23 cellular contexts compared by ENCODE assay signal in the genomic region with DNA sequence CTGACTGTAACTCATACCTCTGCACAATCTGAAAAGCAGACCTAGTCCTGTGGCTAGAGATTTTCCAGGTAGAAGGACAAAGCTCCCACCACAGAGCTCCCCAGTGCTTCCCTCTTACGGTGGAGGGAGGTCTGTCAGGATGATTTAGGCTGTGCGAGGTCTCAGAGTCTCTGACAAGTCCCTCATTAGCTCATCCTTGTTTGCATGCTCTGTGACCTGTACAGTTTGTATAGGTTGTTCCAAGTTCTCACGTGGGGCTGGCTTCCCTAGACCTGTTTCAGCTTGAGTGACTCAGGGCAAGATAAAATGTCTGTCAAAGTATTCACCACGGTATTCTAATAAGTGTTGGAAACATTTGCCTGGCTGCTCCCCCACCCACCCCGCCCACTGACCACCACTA. TPM values are rescaled to one million over a fixed set of nuclear protein-coding genes. Genes with fewer than 3 reads are reported as not detected.
DNase-seq lines count a peak whose midpoint lies in the region; ATAC-seq and TF ChIP-seq lines count a peak whose summit lies in the region.
"Had no signal": no experiment of that assay in that cellular context is flagged by ENCODE, and none has a peak within 500 bp of the region (broad histone marks: within the 10 kb centered on the region; RNA-seq: fewer than 3 reads in every experiment).

No MANE protein-coding gene starts in this region.

- no peaks in the 10 kb centered on the region for H3K79me1 ChIP-seq in H9 (ENCODE audit: insufficient read depth, low read depth, low read length, poor library complexity, severe bottlenecking)

- H3K27ac ChIP-seq in H9 (ENCODE audit: insufficient read length, low read depth, low read length) = no peak overlapping the region
- H3K27ac ChIP-seq: body of pancreas, left ventricle myocardium inferior had no signal

- H3K27ac Mint-ChIP-seq in H9 = no peak overlapping the region
- H3K27ac Mint-ChIP-seq in stimulated activated memory B cell treated with anti-CD40 and anti-IgM and Interleukin-4, amounts not matched to agents 10 μg/mL and 1 μg/mL and 100 μg/mL, for 72 hours = no peak overlapping the region
- H3K27ac Mint-ChIP-seq in activated CD4-positive, alpha-beta memory T cell treated with anti-CD3 and anti-CD28 coated beads, Interleukin-2, amount 10 ng/mL, durations not matched to agents 7 days and 5 days = no peak overlapping the region
- H3K27ac Mint-ChIP-seq: activated naive CD8-positive, alpha-beta T cell treated with anti-CD3 and anti-CD28 coated beads, Interleukin-2, amount 10 ng/mL, durations not matched to agents 7 days and 5 days; progenitor cell of endocrine pancreas had no signal

- H2BK15ac ChIP-seq in H9 (ENCODE audit: low read depth, low read length) = no peak overlapping the region

- no peaks in the 10 kb centered on the region for H3K79me2 ChIP-seq in H9 (ENCODE audit: insufficient read depth, low read length)

- no peak overlapping the region for H2BK12ac ChIP-seq in H9 (ENCODE audit: insufficient read length, low read depth, low read length)

- H4K20me1 ChIP-seq in H9 (ENCODE audit: control insufficient read depth, insufficient read depth, insufficient read length) = no peaks in the 10 kb centered on the region

- H3K23ac ChIP-seq in H9 (ENCODE audit: insufficient read length, low read depth, low read length) = no peak overlapping the region

- no peaks in the 10 kb centered on the region for H3K27me3 ChIP-seq in H9 (ENCODE audit: insufficient read depth, low read length)
- H3K27me3 ChIP-seq: body of pancreas had no signal

- no peak overlapping the region for H3K9ac ChIP-seq in H9 (ENCODE audit: extremely low read depth, insufficient read length, low read length)

- H2BK5ac ChIP-seq in H9 (ENCODE audit: insufficient read length, low read length) = no peak overlapping the region

- no peaks in the 10 kb centered on the region for H3K4me1 ChIP-seq in H9 (ENCODE audit: insufficient read depth, low read length)
- H3K4me1 ChIP-seq: body of pancreas, left ventricle myocardium inferior had no signal

- no peak overlapping the region for H2AK5ac ChIP-seq in H9 (ENCODE audit: insufficient read length, low read length)

- H3K56ac ChIP-seq in H9 (ENCODE audit: insufficient read length, low read depth, low read length) = no peak overlapping the region

- H4K8ac ChIP-seq in H9 (replicated peaks; ENCODE audit: insufficient read length, low read depth, low read length) = no peak overlapping the region

- H3K14ac ChIP-seq in H9 (ENCODE audit: insufficient read depth, low read length) = no peak overlapping the region

- H2BK120ac ChIP-seq in H9 (ENCODE audit: low read depth, low read length, poor library complexity, severe bottlenecking) = no peak overlapping the region

- H3K9me3 ChIP-seq in H9 (ENCODE audit: control insufficient read depth, low read depth, low read length) = no peaks in the 10 kb centered on the region

- H3K4ac ChIP-seq in H9 (ENCODE audit: low read depth, low read length) = no peak overlapping the region

- H3K4me2 ChIP-seq in H9 (ENCODE audit: insufficient read depth, insufficient read length, low read length) = no peak overlapping the region

- H3K36me3 Mint-ChIP-seq in H9 (ENCODE audit: insufficient read depth in 1 of 3, low read depth in 3 of 3) = peaks cover 0 to 10% (median 8%) of the 10 kb centered on the region in 3 experiments; a peak in 5 of 7 replicates
- peaks cover 8% of the 10 kb centered on the region for H3K36me3 Mint-ChIP-seq in stimulated activated memory B cell treated with anti-CD40 and anti-IgM and Interleukin-4, amounts not matched to agents 10 μg/mL and 1 μg/mL and 100 μg/mL, for 72 hours
- H3K36me3 Mint-ChIP-seq in activated CD4-positive, alpha-beta memory T cell treated with anti-CD3 and anti-CD28 coated beads, Interleukin-2, amount 10 ng/mL, durations not matched to agents 7 days and 5 days (ENCODE audit: low read depth) = no peaks in the 10 kb centered on the region
- H3K36me3 Mint-ChIP-seq: activated naive CD8-positive, alpha-beta T cell treated with anti-CD3 and anti-CD28 coated beads, Interleukin-2, amount 10 ng/mL, durations not matched to agents 7 days and 5 days; CD4-positive, CD25-positive, alpha-beta regulatory T cell had no signal

- ATAC-seq in stimulated activated memory B cell treated with anti-CD40 and anti-IgM and Interleukin-4, amounts not matched to agents 10 μg/mL and 1 μg/mL and 100 μg/mL, for 72 hours = peak; percentile 63
- ATAC-seq: body of pancreas, PC-3 had no signal

- CTCF ChIA-PET in activated CD4-positive, alpha-beta memory T cell treated with anti-CD3 and anti-CD28 coated beads, Interleukin-2, amount 10 ng/mL, durations not matched to agents 7 days and 5 days (lab: Charles Lee) = no interaction called here

- POLR2A ChIA-PET in activated CD4-positive, alpha-beta memory T cell treated with anti-CD3 and anti-CD28 coated beads, Interleukin-2, amount 10 ng/mL, durations not matched to agents 7 days and 5 days (lab: Charles Lee) = no interaction called here

- no peak overlapping the region for H2AFZ ChIP-seq in H9 (ENCODE audit: low read length)

- TF ChIP-seq CTCF in H9 (conservative IDR thresholded peaks at IDR 0.05) = peak; percentile 21; the same call in 1 of the 3 replicates

- H3K18ac ChIP-seq in H9 (ENCODE audit: insufficient read length, low read depth, low read length) = no peak overlapping the region

- no peak overlapping the region for H4K91ac ChIP-seq in H9 (ENCODE audit: insufficient read length, low read depth, low read length)

- H3K23me2 ChIP-seq in H9 (ENCODE audit: insufficient read length, low read depth, low read length, poor library complexity, severe bottlenecking) = no peaks in the 10 kb centered on the region

- H2BK20ac ChIP-seq in H9 (ENCODE audit: low read depth, low read length, poor library complexity, severe bottlenecking) = no peak overlapping the region

- no peaks in the 10 kb centered on the region for H3K4me1 Mint-ChIP-seq in H9
- H3K4me1 Mint-ChIP-seq in stimulated activated memory B cell treated with anti-CD40 and anti-IgM and Interleukin-4, amounts not matched to agents 10 μg/mL and 1 μg/mL and 100 μg/mL, for 72 hours = no peaks in the 10 kb centered on the region
- peaks cover 10% of the 10 kb centered on the region for H3K4me1 Mint-ChIP-seq in activated CD4-positive, alpha-beta memory T cell treated with anti-CD3 and anti-CD28 coated beads, Interleukin-2, amount 10 ng/mL, durations not matched to agents 7 days and 5 days

- no peak overlapping the region for H3K4me3 Mint-ChIP-seq in H9
- H3K4me3 Mint-ChIP-seq in stimulated activated memory B cell treated with anti-CD40 and anti-IgM and Interleukin-4, amounts not matched to agents 10 μg/mL and 1 μg/mL and 100 μg/mL, for 72 hours = no peak overlapping the region
- H3K4me3 Mint-ChIP-seq in activated CD4-positive, alpha-beta memory T cell treated with anti-CD3 and anti-CD28 coated beads, Interleukin-2, amount 10 ng/mL, durations not matched to agents 7 days and 5 days = no peak overlapping the region
- H3K4me3 Mint-ChIP-seq: activated naive CD8-positive, alpha-beta T cell treated with anti-CD3 and anti-CD28 coated beads, Interleukin-2, amount 10 ng/mL, durations not matched to agents 7 days and 5 days; CD4-positive, CD25-positive, alpha-beta regulatory T cell had no signal

- peaks cover 8 to 10% of the 10 kb centered on the region in 2 experiments for H3K9me3 Mint-ChIP-seq in H9
- peaks cover 7% of the 10 kb centered on the region for H3K9me3 Mint-ChIP-seq in stimulated activated memory B cell treated with anti-CD40 and anti-IgM and Interleukin-4, amounts not matched to agents 10 μg/mL and 1 μg/mL and 100 μg/mL, for 72 hours
- H3K9me3 Mint-ChIP-seq in activated CD4-positive, alpha-beta memory T cell treated with anti-CD3 and anti-CD28 coated beads, Interleukin-2, amount 10 ng/mL, durations not matched to agents 7 days and 5 days = peaks cover 2% of the 10 kb centered on the region

- WGBS in H9 (ENCODE audit: extremely low coverage, insufficient read length, low lambda C conversion rate) = no CpG with 5 or more reads among the region's 5 CpGs

- no peak overlapping the region for H3T11ph ChIP-seq in H9 (ENCODE audit: low read length)

- peak; percentile 11 to 28 for DNase-seq in SHP77 (lab: John Stamatoyannopoulos, UW)
- no peak for DNase-seq in SHP77 treated with DMSO at 0.1 percent for 48 hours (lab: John Stamatoyannopoulos, UW)
- DNase-seq in H9 = no peak
- DNase-seq in SK-N-DZ (ENCODE audit: low spot score) = peak; percentile 57
- no peak for DNase-seq in activated CD4-positive, alpha-beta memory T cell treated with anti-CD3 and anti-CD28 coated beads, Interleukin-2, amount 10 ng/mL, durations not matched to agents 7 days and 5 days
- DNase-seq in NCI-H345 treated with DMSO at 0.1 percent for 48 hours (lab: John Stamatoyannopoulos, UW; ENCODE audit: unreplicated experiment) = no peak
- DNase-seq in NK-92 (lab: John Stamatoyannopoulos, UW; ENCODE audit: unreplicated experiment) = no peak
- DNase-seq: ACHN; activated CD4-positive, alpha-beta T cell treated with anti-CD3 and anti-CD28 coated beads for 1 hour; activated naive CD8-positive, alpha-beta T cell treated with anti-CD3 and anti-CD28 coated beads, Interleukin-2, amount 10 ng/mL, durations not matched to agents 7 days and 5 days; body of pancreas; CD4-positive, CD25-positive, alpha-beta regulatory T cell; DMS79 treated with DMSO at 0.1 percent for 48 hours; head of caudate nucleus; KG1; left ventricle myocardium inferior; NCI-H1930; NCI-H526; PC-3 had no signal

- peaks cover 2% of the 10 kb centered on the region; the same call in 1 of the 2 replicates for H3K27me3 Mint-ChIP-seq in H9 (ENCODE audit: low read depth)
- H3K27me3 Mint-ChIP-seq in stimulated activated memory B cell treated with anti-CD40 and anti-IgM and Interleukin-4, amounts not matched to agents 10 μg/mL and 1 μg/mL and 100 μg/mL, for 72 hours = no peaks in the 10 kb centered on the region
- no peaks in the 10 kb centered on the region for H3K27me3 Mint-ChIP-seq in activated CD4-positive, alpha-beta memory T cell treated with anti-CD3 and anti-CD28 coated beads, Interleukin-2, amount 10 ng/mL, durations not matched to agents 7 days and 5 days

- H4K5ac ChIP-seq in H9 (ENCODE audit: insufficient read length, low read depth, low read length) = no peak overlapping the region

RNA-seq across cellular contexts. Expression of a gene that starts 34.8 kb away (rescaled TPM):
- total RNA-seq in H9 (2021) = 0.20 TPM in 1 of 2 replicates, not detected in the other
- polyA plus RNA-seq in SK-N-DZ (2014; cell fraction: cytosol; rRNA removed) = 317 and 369 TPM in 2 replicates
- 169 and 203 TPM in 2 replicates for polyA plus RNA-seq in SK-N-DZ (2014; cell fraction: nucleus; rRNA removed)
- total RNA-seq in activated CD4-positive, alpha-beta memory T cell treated with anti-CD3 and anti-CD28 coated beads, Interleukin-2, amount 10 ng/mL, durations not matched to agents 7 days and 5 days = not detected
- total RNA-seq: activated naive CD8-positive, alpha-beta T cell treated with anti-CD3 and anti-CD28 coated beads, Interleukin-2, amount 10 ng/mL, durations not matched to agents 7 days and 5 days; body of pancreas; CD4-positive, CD25-positive, alpha-beta regulatory T cell; left ventricle myocardium inferior; PC-3; skeletal muscle tissue; T-helper 2 cell treated with Interferon-gamma antibody and Interleukin-4, amounts not matched to agents 100 ng/mL and 5 ng/mL, for 36 hours had no signal
- polyA plus RNA-seq: CD4-positive, CD25-positive, alpha-beta regulatory T cell had no signal

Comparison
In these comparisons a context has a peak if more than half of its experiments do, and no peak if none do; other contexts are left out.
1. DNase-seq: peak in SHP77 (2 of 2) and SK-N-DZ (single experiment); none in SHP77 treated with DMSO at 0.1 percent for 48 hours (single experiment), H9 (single experiment), activated CD4-positive, alpha-beta memory T cell treated with anti-CD3 and anti-CD28 coated beads, Interleukin-2, amount 10 ng/mL, durations not matched to agents 7 days and 5 days (single experiment), NCI-H345 treated with DMSO at 0.1 percent for 48 hours (single experiment) and NK-92 (single experiment).